Comparison of ENCODE assay signal across 24 cellular contexts in genomic region chr7:90232440-90232839, GRCh38. TPM values are rescaled to one million over a fixed set of nuclear protein-coding genes. Genes with fewer than 3 reads are reported as not detected.
"Had no signal": no experiment of that assay in that cellular context is flagged by ENCODE, and none has a peak within 500 bp of the region (broad histone marks: within the 10 kb centered on the region; RNA-seq: fewer than 3 reads in every experiment).

No MANE protein-coding gene starts in this region.

- H3K9me3 Mint-ChIP-seq: activated CD4-positive, alpha-beta memory T cell treated with anti-CD3 and anti-CD28 coated beads for 36 hours; activated CD4-positive, alpha-beta T cell treated with anti-CD3 and anti-CD28 coated beads, Interleukin-2, amount 10 ng/mL, durations not matched to agents 24 days and 14 days; activated naive CD4-positive, alpha-beta T cell treated with anti-CD3 and anti-CD28 coated beads, Interleukin-2, amount 10 ng/mL, durations not matched to agents 7 days and 5 days; activated naive CD8-positive, alpha-beta T cell treated with anti-CD3 and anti-CD28 coated beads, Interleukin-2, amount 10 ng/mL, durations not matched to agents 7 days and 5 days; activated T-cell treated with anti-CD3 and anti-CD28 coated beads, Interleukin-2, amount 50 U/mL, for 24 hours; effector memory CD8-positive, alpha-beta T cell; natural killer cell; T-helper 1 cell treated with Interleukin-12 subunit alpha and Interleukin-12 subunit beta and Interleukin-4 antibody, amounts not matched to agents 30 μg/mL and 1 μg/mL, for 36 hours had no signal

- H3K36me3 ChIP-seq: brain microvascular endothelial cell, tibial nerve had no signal

- H3K27ac Mint-ChIP-seq: activated CD4-positive, alpha-beta memory T cell treated with anti-CD3 and anti-CD28 coated beads for 36 hours; activated CD4-positive, alpha-beta T cell treated with anti-CD3 and anti-CD28 coated beads, Interleukin-2, amount 10 ng/mL, durations not matched to agents 24 days and 14 days; activated naive CD4-positive, alpha-beta T cell treated with anti-CD3 and anti-CD28 coated beads, Interleukin-2, amount 10 ng/mL, durations not matched to agents 7 days and 5 days; activated naive CD8-positive, alpha-beta T cell treated with anti-CD3 and anti-CD28 coated beads, Interleukin-2, amount 10 ng/mL, durations not matched to agents 7 days and 5 days; activated T-cell treated with anti-CD3 and anti-CD28 coated beads, Interleukin-2, amount 50 U/mL, for 24 hours; effector memory CD8-positive, alpha-beta T cell; immature natural killer cell; natural killer cell; T-helper 1 cell treated with Interleukin-12 subunit alpha and Interleukin-12 subunit beta and Interleukin-4 antibody, amounts not matched to agents 30 μg/mL and 1 μg/mL, for 36 hours had no signal

- H3K36me3 Mint-ChIP-seq: activated CD4-positive, alpha-beta memory T cell treated with anti-CD3 and anti-CD28 coated beads for 36 hours; activated naive CD4-positive, alpha-beta T cell treated with anti-CD3 and anti-CD28 coated beads, Interleukin-2, amount 10 ng/mL, durations not matched to agents 7 days and 5 days; activated naive CD8-positive, alpha-beta T cell treated with anti-CD3 and anti-CD28 coated beads, Interleukin-2, amount 10 ng/mL, durations not matched to agents 7 days and 5 days; immature natural killer cell; natural killer cell had no signal

- H3K27me3 ChIP-seq: ascending aorta, brain microvascular endothelial cell, tibial nerve had no signal

- H3K27ac ChIP-seq: ascending aorta, brain microvascular endothelial cell, tibial nerve had no signal

- H3K4me3 ChIP-seq: ascending aorta, tibial nerve had no signal

- H3K27me3 Mint-ChIP-seq: activated naive CD4-positive, alpha-beta T cell treated with anti-CD3 and anti-CD28 coated beads, Interleukin-2, amount 10 ng/mL, durations not matched to agents 7 days and 5 days had no signal

- H3K4me3 Mint-ChIP-seq: activated CD4-positive, alpha-beta memory T cell treated with anti-CD3 and anti-CD28 coated beads for 36 hours; activated CD4-positive, alpha-beta T cell treated with anti-CD3 and anti-CD28 coated beads, Interleukin-2, amount 10 ng/mL, durations not matched to agents 24 days and 14 days; activated naive CD4-positive, alpha-beta T cell treated with anti-CD3 and anti-CD28 coated beads, Interleukin-2, amount 10 ng/mL, durations not matched to agents 7 days and 5 days; activated naive CD8-positive, alpha-beta T cell treated with anti-CD3 and anti-CD28 coated beads, Interleukin-2, amount 10 ng/mL, durations not matched to agents 7 days and 5 days; activated T-cell treated with anti-CD3 and anti-CD28 coated beads, Interleukin-2, amount 50 U/mL, for 24 hours; effector memory CD8-positive, alpha-beta T cell; immature natural killer cell; natural killer cell; T-helper 1 cell treated with Interleukin-12 subunit alpha and Interleukin-12 subunit beta and Interleukin-4 antibody, amounts not matched to agents 30 μg/mL and 1 μg/mL, for 36 hours had no signal

- H3K4me1 ChIP-seq: ascending aorta, tibial nerve had no signal

- DNase-seq: activated CD4-positive, alpha-beta memory T cell treated with anti-CD3 and anti-CD28 coated beads for 36 hours; activated CD4-positive, alpha-beta T cell treated with anti-CD3 and anti-CD28 coated beads, Interleukin-2, amount 10 ng/mL, durations not matched to agents 24 days and 14 days; activated CD4-positive, CD25-positive, alpha-beta regulatory T cell treated with anti-CD3 and anti-CD28 coated beads, Interleukin-2, amount 50 U/mL, for 72 hours; activated CD8-positive, alpha-beta memory T cell treated with anti-CD3 and anti-CD28 coated beads, Interleukin-2, amount 50 U/mL, for 48 hours; activated gamma-delta T cell; activated naive CD4-positive, alpha-beta T cell treated with anti-CD3 and anti-CD28 coated beads, Interleukin-2, amount 10 ng/mL, durations not matched to agents 7 days and 5 days; activated naive CD8-positive, alpha-beta T cell treated with anti-CD3 and anti-CD28 coated beads, Interleukin-2, amount 10 ng/mL, durations not matched to agents 7 days and 5 days; activated T-cell treated with anti-CD3 and anti-CD28 coated beads, Interleukin-2, amount 50 U/mL, for 24 hours; brain microvascular endothelial cell; cortex of kidney; effector memory CD8-positive, alpha-beta T cell; foreskin fibroblast; head of caudate nucleus; hypothalamus; immature natural killer cell; natural killer cell; right cardiac atrium; stimulated activated CD4-positive, alpha-beta T cell treated with anti-CD3 and anti-CD28 coated beads, Interleukin-2, amount 100 ng/mL, for 48 hours; stimulated activated naive CD4-positive, alpha-beta T cell treated with Interleukin-2 at 50 U/mL for 16 hours; T1000 had no signal

- H3K9me3 ChIP-seq: ascending aorta, tibial nerve had no signal

- H3K4me1 Mint-ChIP-seq: activated CD4-positive, alpha-beta T cell treated with anti-CD3 and anti-CD28 coated beads, Interleukin-2, amount 10 ng/mL, durations not matched to agents 24 days and 14 days; activated naive CD4-positive, alpha-beta T cell treated with anti-CD3 and anti-CD28 coated beads, Interleukin-2, amount 10 ng/mL, durations not matched to agents 7 days and 5 days; activated naive CD8-positive, alpha-beta T cell treated with anti-CD3 and anti-CD28 coated beads, Interleukin-2, amount 10 ng/mL, durations not matched to agents 7 days and 5 days; immature natural killer cell; natural killer cell had no signal

- ATAC-seq: effector memory CD8-positive, alpha-beta T cell; natural killer cell; right cardiac atrium had no signal

RNA-seq across cellular contexts. Expression of gene CFAP69, which starts 12.5 kb away (rescaled TPM):
- total RNA-seq: activated CD4-positive, alpha-beta T cell treated with anti-CD3 and anti-CD28 coated beads, Interleukin-2, amount 10 ng/mL, durations not matched to agents 24 days and 14 days had no signal
- polyA plus RNA-seq: immature natural killer cell had no signal

RNA-seq across cellular contexts. Expression of gene STEAP2, which starts 20.9 kb away (rescaled TPM):
- total RNA-seq: activated CD4-positive, alpha-beta memory T cell treated with anti-CD3 and anti-CD28 coated beads for 36 hours; activated CD4-positive, alpha-beta T cell treated with anti-CD3 and anti-CD28 coated beads, Interleukin-2, amount 10 ng/mL, durations not matched to agents 24 days and 14 days; activated CD8-positive, alpha-beta memory T cell treated with anti-CD3 and anti-CD28 coated beads for 36 hours; activated naive CD8-positive, alpha-beta T cell treated with anti-CD3 and anti-CD28 coated beads, Interleukin-2, amount 10 ng/mL, durations not matched to agents 7 days and 5 days had no signal
- polyA plus RNA-seq: immature natural killer cell had no signal
